ENCODE assay signal across 32 cellular contexts in the genomic region with DNA sequence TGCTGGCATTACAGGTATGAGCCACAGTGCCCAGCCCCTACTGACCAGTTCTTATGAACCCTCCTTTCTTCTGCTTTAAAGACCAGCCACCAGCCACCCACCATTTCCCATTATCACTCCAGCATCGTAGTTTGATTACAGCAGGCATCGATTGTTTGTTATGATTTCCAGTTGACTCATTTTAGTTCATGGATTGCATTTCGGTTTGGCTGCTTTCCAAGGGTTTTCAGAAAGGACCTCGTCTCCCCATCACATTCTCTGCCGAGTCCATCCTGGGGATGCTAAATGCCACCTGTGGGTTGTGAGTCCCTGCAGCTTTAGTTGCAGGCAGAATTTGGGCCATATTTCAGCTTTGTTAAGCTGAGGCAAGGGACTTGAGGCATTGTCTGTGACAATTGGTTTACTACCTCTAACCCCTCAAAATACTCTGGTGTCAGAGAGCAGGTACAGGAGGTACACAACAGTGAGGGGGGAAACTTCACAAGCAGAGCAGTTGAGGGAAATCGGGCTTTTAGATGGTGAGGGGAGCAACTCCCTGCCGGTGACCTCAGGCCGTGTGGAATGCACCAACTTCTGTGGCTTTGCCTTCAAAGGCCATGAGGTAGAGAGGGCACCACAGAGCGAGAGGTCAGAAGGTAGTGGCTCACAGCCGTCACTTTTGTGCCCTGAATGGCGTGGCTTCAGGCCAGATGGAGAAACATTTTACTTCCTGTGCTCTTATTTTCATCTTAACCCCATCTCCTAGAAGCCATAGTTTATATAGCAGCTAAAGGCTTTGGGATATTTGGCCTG.
A peak's percentile ranks its signal among the peaks of the same experiment; 100 is the strongest.
DNase-seq lines count a peak whose midpoint lies in the region; TF ChIP-seq lines count a peak whose summit lies in the region.
"Had no signal": no experiment of that assay in that cellular context is flagged by ENCODE, and none has a peak within 500 bp of the region (broad histone marks: within the 10 kb centered on the region; RNA-seq: fewer than 3 reads in every experiment).

No MANE protein-coding gene starts in this region.

- H3K79me2 ChIP-seq in neural progenitor cell (ENCODE audit: low read depth): no peaks in the 10 kb centered on the region

- DNase-seq in COLO668 (lab: John Stamatoyannopoulos, UW; ENCODE audit: unreplicated experiment) (peak; percentile 33), kidney glomerular epithelial cell (lab: John Stamatoyannopoulos, UW) (peak; percentile 1), neural progenitor cell (ENCODE audit: low spot score) (no peak), tibial nerve (ENCODE audit: low spot score in 2 of 2) (no peak), brain microvascular endothelial cell (no peak)
- DNase-seq: activated CD4-positive, alpha-beta T cell treated with anti-CD3 and anti-CD28 coated beads for 48 hours; anterior cingulate cortex; caudate nucleus; CD8-positive, alpha-beta memory T cell; cortex of kidney; effector memory CD8-positive, alpha-beta T cell; erythroblast; H9; heart left ventricle; kidney; naive thymus-derived CD4-positive, alpha-beta T cell; NCI-H1694 treated with DMSO at 0.1 percent for 48 hours; NCI-H2227 treated with DMSO at 0.1 percent for 48 hours; NCI-H774; psoas muscle; sigmoid colon; stimulated activated CD4-positive, alpha-beta T cell treated with anti-CD3 and anti-CD28 coated beads, Interleukin-12 subunit alpha, Interleukin-12 subunit beta, amount 100 ng/mL, for 4 hours; stimulated activated CD4-positive, alpha-beta T cell treated with anti-CD3 and anti-CD28 coated beads, Interleukin-2, amount 100 ng/mL, for 48 hours; stomach; T1000; WERI-Rb-1 had no signal

- H3K36me3 Mint-ChIP-seq in neural progenitor cell: peaks cover 13% of the 10 kb centered on the region

- peaks cover 2% of the 10 kb centered on the region for H4K20me1 ChIP-seq in neural progenitor cell (ENCODE audit: low read depth)

- no peak for TF ChIP-seq POLR2A in tibial nerve (IDR thresholded peaks at IDR 0.05)

- H3K36me3 ChIP-seq in HEK293 (ENCODE audit: control insufficient read depth in 2 of 2, insufficient read depth in 1 of 2, low read length in 2 of 2) (no peaks in the 10 kb centered on the region), neural progenitor cell (no peaks in the 10 kb centered on the region), tibial nerve (peaks cover 0 to 23% (median 0%) of the 10 kb centered on the region in 3 donors), brain microvascular endothelial cell (replicated peaks) (no peaks in the 10 kb centered on the region)
- H3K36me3 ChIP-seq: sigmoid colon, stomach, vagina, WERI-Rb-1 had no signal

- CTCF ChIA-PET in HEK293 (lab: Yijun Ruan, JAX): interaction anchor here (1.7 kb wide), 1 partner anchor 15 kb away, joined by 6 read pairs; no protein-coding TSS in a partner anchor

- peaks cover 47% of the 10 kb centered on the region for H3K4me1 Mint-ChIP-seq in neural progenitor cell
- H3K4me1 Mint-ChIP-seq: CD8-positive, alpha-beta memory T cell; naive thymus-derived CD4-positive, alpha-beta T cell had no signal

- no peak overlapping the region for H3K4me3 Mint-ChIP-seq in neural progenitor cell
- H3K4me3 Mint-ChIP-seq: CD8-positive, alpha-beta memory T cell; effector memory CD8-positive, alpha-beta T cell; H9; naive thymus-derived CD4-positive, alpha-beta T cell had no signal

- H3K4me1 ChIP-seq in HEK293 (ENCODE audit: control insufficient read depth, insufficient read depth, low read length): 0 out of 2 replicates have a peak, but pooled peaks cover 3% of the 10 kb centered on the region
- H3K4me1 ChIP-seq in neural progenitor cell: peaks cover 29% of the 10 kb centered on the region
- no peaks in the 10 kb centered on the region for H3K4me1 ChIP-seq in tibial nerve
- H3K4me1 ChIP-seq: psoas muscle had no signal

- H3K27me3 Mint-ChIP-seq in neural progenitor cell (ENCODE audit: insufficient read depth, low read depth): peaks cover 4% of the 10 kb centered on the region
- H3K27me3 Mint-ChIP-seq: effector memory CD8-positive, alpha-beta T cell; naive thymus-derived CD4-positive, alpha-beta T cell had no signal

- no peak overlapping the region for H2AFZ ChIP-seq in neural progenitor cell (replicated peaks)

- H3K9ac ChIP-seq in neural progenitor cell: no peak overlapping the region

- no peak overlapping the region for H3K27ac Mint-ChIP-seq in neural progenitor cell
- H3K27ac Mint-ChIP-seq: activated naive CD4-positive, alpha-beta T cell treated with anti-CD3 and anti-CD28 coated beads, Interleukin-2, amount 50 U/mL, for 72 hours; activated T-helper 2 cell treated with anti-CD3 and anti-CD28 coated beads, Interferon-gamma antibody, Interleukin-2, Interleukin-4, amounts not matched to agents 10 μg/mL and 5 μg/mL and 100 μg/mL, durations not matched to agents 14 hours and 24 hours and 36 hours; effector memory CD8-positive, alpha-beta T cell; naive thymus-derived CD4-positive, alpha-beta T cell had no signal

- no peak overlapping the region for H3K27ac ChIP-seq in HEK293 (ENCODE audit: extremely low read depth, low read depth, low read length)
- peak overlapping the region; percentile 8 for H3K27ac ChIP-seq in angular gyrus (ENCODE audit: low read depth, low read length)
- H3K27ac ChIP-seq in neural progenitor cell: no peak overlapping the region
- no peak overlapping the region for H3K27ac ChIP-seq in tibial nerve
- no peak overlapping the region for H3K27ac ChIP-seq in brain microvascular endothelial cell
- H3K27ac ChIP-seq: heart left ventricle, psoas muscle, sigmoid colon, vagina, WERI-Rb-1 had no signal

- no peak overlapping the region for H3K4me2 ChIP-seq in neural progenitor cell

- WGBS in tibial nerve, 2 donors: 71 to 76% methylated on average over 11 of the region's 11 CpGs

- H3K9me3 ChIP-seq in HEK293 (ENCODE audit: control insufficient read depth, insufficient read depth, low read depth, low read length) (no peaks in the 10 kb centered on the region), neural progenitor cell (ENCODE audit: low read depth) (no peaks in the 10 kb centered on the region), tibial nerve (no peaks in the 10 kb centered on the region)
- H3K9me3 ChIP-seq: psoas muscle, sigmoid colon, stomach, vagina had no signal

- no peak for TF ChIP-seq EP300 in tibial nerve (IDR thresholded peaks at IDR 0.05)

- TF ChIP-seq CTCF in HEK293 (tag by site-specific recombination; IDR thresholded peaks at IDR 0.05) (no peak), neural progenitor cell (IDR thresholded peaks at IDR 0.05) (no peak), tibial nerve (IDR thresholded peaks at IDR 0.05) (no peak), brain microvascular endothelial cell (IDR thresholded peaks at IDR 0.05; ENCODE audit: low read depth, low read length, missing control alignments) (no peak)

- H3K4me3 ChIP-seq in HEK293 (ENCODE audit: low read depth, low read length) (no peak overlapping the region), neural progenitor cell (no peak overlapping the region), tibial nerve (no peak overlapping the region), brain microvascular endothelial cell (ENCODE audit: low read depth, low read length) (no peak overlapping the region)
- H3K4me3 ChIP-seq: GM12878, heart left ventricle, psoas muscle, sigmoid colon, stomach, vagina had no signal

- POLR2A ChIA-PET in HEK293 (lab: Yijun Ruan, JAX): interaction anchor here (0.7 kb wide), 1 partner anchor 188 kb away, joined by 6 read pairs; no protein-coding TSS in a partner anchor

- H3K27me3 ChIP-seq in neural progenitor cell (no peaks in the 10 kb centered on the region), tibial nerve (no peaks in the 10 kb centered on the region), brain microvascular endothelial cell (replicated peaks) (no peaks in the 10 kb centered on the region)
- H3K27me3 ChIP-seq: heart left ventricle, sigmoid colon, stomach, vagina had no signal

- peaks cover 11% of the 10 kb centered on the region for H3K9me3 Mint-ChIP-seq in neural progenitor cell
- H3K9me3 Mint-ChIP-seq: activated naive CD4-positive, alpha-beta T cell treated with anti-CD3 and anti-CD28 coated beads, Interleukin-2, amount 50 U/mL, for 72 hours; activated T-helper 2 cell treated with anti-CD3 and anti-CD28 coated beads, Interferon-gamma antibody, Interleukin-2, Interleukin-4, amounts not matched to agents 10 μg/mL and 5 μg/mL and 100 μg/mL, durations not matched to agents 14 hours and 24 hours and 36 hours; CD8-positive, alpha-beta memory T cell; effector memory CD8-positive, alpha-beta T cell; H9; naive thymus-derived CD4-positive, alpha-beta T cell had no signal

- H3F3A ChIP-seq in neural progenitor cell (ENCODE audit: low read depth): peaks cover 10% of the 10 kb centered on the region

- in situ Hi-C loops in brain microvascular endothelial cell (cut with HindIII; ENCODE audit: low pct_ligation_motif_present, low sequenced_read_pairs): no loop called here

TF ChIP-seq in HEK293, 187 proteins besides CTCF, POLR2A, EP300 and RAD21 (continues in another document):
- TF ChIP-seq, protein P1, sequence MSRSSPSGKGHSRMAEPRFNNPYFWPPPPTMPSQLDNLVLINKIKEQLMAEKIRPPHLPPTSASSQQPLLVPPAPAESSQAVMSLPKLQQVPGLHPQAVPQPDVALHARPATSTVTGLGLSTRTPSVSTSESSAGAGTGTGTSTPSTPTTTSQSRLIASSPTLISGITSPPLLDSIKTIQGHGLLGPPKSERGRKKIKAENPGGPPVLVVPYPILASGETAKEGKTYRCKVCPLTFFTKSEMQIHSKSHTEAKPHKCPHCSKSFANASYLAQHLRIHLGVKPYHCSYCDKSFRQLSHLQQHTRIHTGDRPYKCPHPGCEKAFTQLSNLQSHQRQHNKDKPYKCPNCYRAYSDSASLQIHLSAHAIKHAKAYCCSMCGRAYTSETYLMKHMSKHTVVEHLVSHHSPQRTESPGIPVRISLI (tag by site-specific recombination; IDR thresholded peaks at IDR 0.05): no peak
- TF ChIP-seq ZNF10 (tag by site-specific recombination; IDR thresholded peaks at IDR 0.05): no peak

Comparison
In these comparisons a context has a peak if more than half of its experiments do, and no peak if none do; other contexts are left out.
1. DNase-seq: peak in COLO668 (single experiment) and kidney glomerular epithelial cell (single experiment); none in neural progenitor cell (single experiment), tibial nerve (0 of 2) and brain microvascular endothelial cell (single experiment).